ENCODE assay signal across 18 cellular contexts in the genomic region with DNA sequence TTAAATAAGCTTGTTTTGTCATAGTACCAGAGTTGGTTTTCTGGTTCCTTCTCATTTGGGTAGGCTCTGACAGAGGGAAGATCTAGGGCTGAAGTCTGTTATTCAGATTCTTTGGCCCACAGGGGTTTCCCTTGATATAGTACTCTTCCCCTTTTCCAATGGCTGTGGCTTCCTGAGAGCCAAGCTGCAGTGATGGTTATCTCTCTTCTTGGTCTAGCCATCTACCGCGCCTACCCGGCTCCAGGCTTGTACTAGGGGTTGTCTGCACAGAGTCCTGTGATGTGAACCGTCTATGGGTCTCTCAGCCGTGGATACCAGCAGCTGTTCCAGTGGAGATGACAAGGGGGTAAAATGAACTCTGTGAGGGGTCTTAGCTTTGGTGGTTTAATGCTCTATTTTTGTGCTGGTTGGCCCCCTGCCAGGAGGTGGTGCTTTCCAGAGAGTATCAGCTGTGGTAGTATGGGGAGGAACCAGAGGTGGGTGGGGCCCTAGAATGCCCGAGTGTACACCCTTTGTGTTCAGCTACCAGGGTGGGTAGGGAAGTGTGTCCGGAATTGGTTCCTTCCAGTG.
"Had no signal": no experiment of that assay in that cellular context is flagged by ENCODE, and none has a peak within 500 bp of the region (broad histone marks: within the 10 kb centered on the region; RNA-seq: fewer than 3 reads in every experiment).

No MANE protein-coding gene starts in this region.

- H3K36me3 ChIP-seq: ascending aorta, colonic mucosa, upper lobe of right lung had no signal

- FAIRE-seq: endometrium, TTC549 had no signal

- H3K27ac ChIP-seq: ascending aorta, colonic mucosa, upper lobe of right lung had no signal

- H3K27me3 ChIP-seq: ascending aorta, colonic mucosa, upper lobe of right lung had no signal

- H3K4me3 ChIP-seq: ascending aorta, colonic mucosa, lung, upper lobe of right lung had no signal

- H3K4me1 ChIP-seq: ascending aorta, colonic mucosa, upper lobe of right lung had no signal

- DNase-seq: activated CD4-positive, alpha-beta T cell treated with anti-CD3 and anti-CD28 coated beads, Interleukin-2, amount 10 ng/mL, durations not matched to agents 7 days and 5 days; activated CD8-positive, alpha-beta T cell treated with anti-CD3 and anti-CD28 coated beads, Interleukin-2, amount 10 ng/mL, durations not matched to agents 7 days and 5 days; activated naive CD4-positive, alpha-beta T cell treated with anti-CD3 and anti-CD28 coated beads for 36 hours; activated T-cell treated with anti-CD3 and anti-CD28 coated beads, Interleukin-2, amount 50 U/mL, for 24 hours; colonic mucosa; foreskin melanocyte; glutamatergic neuron; hypothalamus; islet precursor cell; nephron progenitor cell; occipital lobe; retina; stimulated activated naive CD4-positive, alpha-beta T cell; upper lobe of right lung had no signal

- ATAC-seq: activated CD8-positive, alpha-beta T cell treated with anti-CD3 and anti-CD28 coated beads, Interleukin-2, amount 10 ng/mL, durations not matched to agents 7 days and 5 days; upper lobe of right lung had no signal

- H3K9me3 ChIP-seq: colonic mucosa had no signal
